Comparison of ENCODE assay signal across 19 cellular contexts in the genomic region with DNA sequence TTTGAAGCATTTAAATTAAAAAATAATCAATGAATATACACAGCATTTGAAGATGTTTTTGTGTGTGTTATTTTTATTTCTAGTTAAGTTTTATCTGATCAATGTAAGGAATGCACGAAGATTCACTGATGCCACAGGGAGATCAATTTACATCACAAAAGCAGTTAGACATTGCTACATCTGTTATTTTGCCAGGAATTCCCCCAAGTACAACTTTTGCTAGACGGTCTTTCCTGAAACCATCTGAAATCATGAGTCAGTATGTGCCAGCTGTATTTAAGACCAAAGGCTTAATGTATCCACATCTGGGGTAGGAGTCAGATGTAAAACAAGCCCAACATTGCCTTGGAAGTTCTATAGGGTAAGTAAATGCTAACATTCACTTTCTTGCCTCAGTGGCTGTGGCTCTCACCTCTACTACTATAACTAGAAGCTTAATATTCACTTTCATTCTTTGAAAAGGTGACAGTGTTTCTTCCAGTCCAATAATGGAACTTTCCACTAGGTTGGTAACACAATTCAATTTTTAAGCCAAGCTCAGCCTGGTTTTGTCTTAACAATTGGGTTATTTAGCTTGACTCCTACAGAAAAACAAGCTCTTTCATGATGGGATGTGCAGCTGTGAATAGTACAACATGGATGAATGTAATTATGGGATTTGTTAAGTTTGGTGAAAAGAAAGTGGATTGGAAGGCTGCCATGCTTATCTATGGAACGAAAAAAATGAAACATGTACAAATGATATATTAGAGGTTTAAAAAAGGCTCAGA.
"Had no signal": no experiment of that assay in that cellular context is flagged by ENCODE, and none has a peak within 500 bp of the region (broad histone marks: within the 10 kb centered on the region; RNA-seq: fewer than 3 reads in every experiment).

No MANE protein-coding gene starts in this region.

- H3K36me3 ChIP-seq: thoracic aorta had no signal

- H3K27ac Mint-ChIP-seq: activated CD4-positive, alpha-beta T cell treated with anti-CD3 and anti-CD28 coated beads, Interleukin-2, amount 10 ng/mL, durations not matched to agents 24 days and 14 days; activated naive CD4-positive, alpha-beta T cell treated with anti-CD3 and anti-CD28 coated beads, Interleukin-2, amount 50 U/mL, for 72 hours; activated T-cell treated with anti-CD3 and anti-CD28 coated beads, Interleukin-2, amount 50 U/mL, for 72 hours; nephron progenitor cell; progenitor cell of endocrine pancreas; stimulated activated naive CD8-positive, alpha-beta T cell treated with anti-CD3 and anti-CD28 coated beads, Interleukin-15, Interleukin-2, amounts not matched to agents 100 ng/mL and 50 ng/mL, for 24 hours had no signal

- DNase-seq: activated CD4-positive, alpha-beta T cell treated with anti-CD3 and anti-CD28 coated beads, Interleukin-2, amount 10 ng/mL, durations not matched to agents 24 days and 14 days; activated CD4-positive, CD25-positive, alpha-beta regulatory T cell; activated CD8-positive, alpha-beta memory T cell treated with anti-CD3 and anti-CD28 coated beads, Interleukin-2, amount 50 U/mL, for 48 hours; activated gamma-delta T cell; activated T-cell treated with anti-CD3 and anti-CD28 coated beads, Interleukin-2, amount 50 U/mL, for 72 hours; amniotic stem cell; body of pancreas; central memory CD4-positive, alpha-beta T cell; effector memory CD4-positive, alpha-beta T cell; left ventricle myocardium superior; nephron progenitor cell; occipital lobe; right cardiac atrium had no signal

- H3K27me3 Mint-ChIP-seq: activated CD4-positive, alpha-beta T cell treated with anti-CD3 and anti-CD28 coated beads, Interleukin-2, amount 10 ng/mL, durations not matched to agents 24 days and 14 days; stimulated activated naive CD8-positive, alpha-beta T cell treated with anti-CD3 and anti-CD28 coated beads, Interleukin-15, Interleukin-2, amounts not matched to agents 100 ng/mL and 50 ng/mL, for 24 hours had no signal

- H3K4me1 Mint-ChIP-seq: activated CD4-positive, alpha-beta T cell treated with anti-CD3 and anti-CD28 coated beads, Interleukin-2, amount 10 ng/mL, durations not matched to agents 24 days and 14 days; nephron progenitor cell had no signal

- H3K27ac ChIP-seq: body of pancreas, coronary artery, thoracic aorta had no signal

- H3K4me3 ChIP-seq: body of pancreas, coronary artery, smooth muscle cell, thoracic aorta had no signal

- H3K4me3 Mint-ChIP-seq: activated CD4-positive, alpha-beta T cell treated with anti-CD3 and anti-CD28 coated beads, Interleukin-2, amount 10 ng/mL, durations not matched to agents 24 days and 14 days; activated T-cell treated with anti-CD3 and anti-CD28 coated beads, Interleukin-2, amount 50 U/mL, for 72 hours; nephron progenitor cell; stimulated activated naive CD8-positive, alpha-beta T cell treated with anti-CD3 and anti-CD28 coated beads, Interleukin-15, Interleukin-2, amounts not matched to agents 100 ng/mL and 50 ng/mL, for 24 hours had no signal

- H3K9me3 Mint-ChIP-seq: activated CD4-positive, alpha-beta T cell treated with anti-CD3 and anti-CD28 coated beads, Interleukin-2, amount 10 ng/mL, durations not matched to agents 24 days and 14 days; nephron progenitor cell had no signal

- H3K9me3 ChIP-seq: body of pancreas, thoracic aorta had no signal
